In the genomic region with DNA sequence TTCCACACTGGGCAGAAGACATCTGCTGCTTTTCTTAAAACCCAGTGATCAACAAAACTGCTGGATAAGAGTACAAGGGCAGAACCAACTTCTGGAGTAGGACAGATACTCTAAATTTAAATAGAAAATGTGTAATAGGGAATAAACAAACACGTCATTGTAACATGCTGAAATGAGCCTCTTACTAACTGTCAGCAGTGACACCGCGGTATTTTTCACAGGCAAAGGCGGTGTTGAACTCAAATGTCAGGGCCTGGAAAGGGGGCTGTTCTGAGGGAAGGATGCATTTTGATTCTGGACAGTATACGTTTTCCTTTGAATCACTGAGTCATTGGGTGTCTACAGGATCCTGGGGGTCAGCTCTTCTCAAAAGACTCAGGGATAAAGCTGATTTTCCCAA, we compare ENCODE assay signal across 1 cellular context.
TF ChIP-seq lines count a peak whose summit lies in the region.

No MANE protein-coding gene starts in this region.

TF ChIP-seq in IMR-90, 13 proteins besides CTCF, POLR2A, EP300 and RAD21 (continued from another document):
- TF ChIP-seq, protein P1, sequence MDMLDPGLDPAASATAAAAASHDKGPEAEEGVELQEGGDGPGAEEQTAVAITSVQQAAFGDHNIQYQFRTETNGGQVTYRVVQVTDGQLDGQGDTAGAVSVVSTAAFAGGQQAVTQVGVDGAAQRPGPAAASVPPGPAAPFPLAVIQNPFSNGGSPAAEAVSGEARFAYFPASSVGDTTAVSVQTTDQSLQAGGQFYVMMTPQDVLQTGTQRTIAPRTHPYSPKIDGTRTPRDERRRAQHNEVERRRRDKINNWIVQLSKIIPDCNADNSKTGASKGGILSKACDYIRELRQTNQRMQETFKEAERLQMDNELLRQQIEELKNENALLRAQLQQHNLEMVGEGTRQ (IDR thresholded peaks at IDR 0.05; ENCODE audit: low read depth, low read length): no peak
- TF ChIP-seq BHLHE40 (IDR thresholded peaks at IDR 0.05; ENCODE audit: low read depth, low read length) (no peak), CHD1 (IDR thresholded peaks at IDR 0.05; ENCODE audit: low read depth, low read length) (no peak), NFE2L2 (IDR thresholded peaks at IDR 0.05; ENCODE audit: low read depth, low read length) (no peak), RFX5 (IDR thresholded peaks at IDR 0.05; ENCODE audit: low read depth, low read length) (no peak), CEBPB (IDR thresholded peaks at IDR 0.05; ENCODE audit: low read depth, low read length) (no peak), MXI1 (IDR thresholded peaks at IDR 0.05; ENCODE audit: borderline replicate concordance, low read depth, low read length) (no peak)
